In the genomic region with DNA sequence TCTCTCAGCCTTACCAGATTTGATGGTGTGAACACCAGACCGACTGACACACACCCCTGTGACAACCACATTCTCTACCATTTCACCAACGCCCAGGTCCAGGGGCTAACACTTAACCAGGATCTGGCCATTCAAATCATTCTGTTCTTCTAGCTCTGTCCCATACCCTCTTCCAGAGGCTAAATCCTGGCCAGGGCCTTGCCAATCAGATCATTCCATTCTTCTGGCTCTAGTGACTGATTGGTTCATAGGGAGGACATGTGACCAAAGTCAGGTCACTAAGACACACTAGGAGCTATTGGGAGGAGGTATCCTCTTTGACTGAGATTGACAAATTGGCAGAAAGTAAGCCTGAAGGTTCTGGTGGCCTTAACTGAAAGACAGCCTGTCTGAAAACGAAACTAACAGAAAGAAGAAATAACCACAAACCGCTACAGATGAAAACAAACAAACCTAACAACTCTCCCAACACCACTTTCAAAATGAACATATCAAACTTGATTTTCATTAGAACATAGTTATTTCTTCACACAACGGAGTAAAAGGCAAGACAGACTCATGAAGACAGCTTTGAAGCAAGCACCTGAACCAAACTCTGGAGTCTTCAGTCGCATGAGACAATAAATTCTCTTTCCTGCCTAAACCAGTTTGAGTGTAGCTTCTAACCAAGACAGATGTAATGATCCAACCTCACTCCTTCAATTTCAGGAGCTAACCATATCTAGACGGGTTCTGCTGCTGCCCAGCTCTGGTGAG, we compare ENCODE assay signal across 9 cellular contexts.
A peak's percentile ranks its signal among the peaks of the same experiment; 100 is the strongest.
DNase-seq lines count a peak whose midpoint lies in the region; ATAC-seq, FAIRE-seq and TF ChIP-seq lines count a peak whose summit lies in the region.
"Had no signal": no experiment of that assay in that cellular context is flagged by ENCODE, and none has a peak within 500 bp of the region (broad histone marks: within the 10 kb centered on the region; RNA-seq: fewer than 3 reads in every experiment).

No MANE protein-coding gene starts in this region.

- DNase-seq in GM12892 (ENCODE audit: insufficient read length) (peak; percentile 40), GM20000 (ENCODE audit: low spot score) (peak; percentile 77), upper lobe of left lung (no peak), esophagus squamous epithelium (lab: John Stamatoyannopoulos, UW) (no peak), gastrocnemius medialis (no peak), KG1 (lab: John Stamatoyannopoulos, UW) (no peak)
- peak in 1 of 2 donors; percentile 21 for DNase-seq in activated naive CD4-positive, alpha-beta T cell treated with anti-CD3 and anti-CD28 coated beads, Interleukin-2, amount 50 U/mL, for 72 hours (ENCODE audit: low spot score in 2 of 2)

- intact Hi-C loops in esophagus squamous epithelium (cut with DNase I) (no loop called here), gastrocnemius medialis (cut with DNase I; ENCODE audit: low total_unique reads) (no loop called here)

- TF ChIP-seq CTCF in GM20000 (IDR thresholded peaks at IDR 0.05; ENCODE audit: extremely low read depth, missing control alignments) (no peak), upper lobe of left lung (IDR thresholded peaks at IDR 0.05) (no peak), esophagus squamous epithelium (IDR thresholded peaks at IDR 0.05) (no peak), gastrocnemius medialis (IDR thresholded peaks at IDR 0.05 in 4 of 5, conservative IDR thresholded peaks at IDR 0.05 in 1 of 5) (no peak)

- H3K4me1 ChIP-seq in upper lobe of left lung, result peaks cover 0 to 5% (median 2%) of the 10 kb centered on the region in 4 donors
- no peaks in the 10 kb centered on the region for H3K4me1 ChIP-seq in esophagus squamous epithelium
- H3K4me1 ChIP-seq in gastrocnemius medialis, result no peaks in the 10 kb centered on the region

- ATAC-seq in HG03460 (IDR thresholded peaks at IDR 0.05; ENCODE audit: unreplicated experiment) (peak; percentile 99), upper lobe of left lung (ENCODE audit: low FRiP score in 2 of 2) (peak in 1 of 2 donors; percentile 51), gastrocnemius medialis (no peak)
- peak; percentile 85 to 94 for ATAC-seq in activated naive CD4-positive, alpha-beta T cell treated with anti-CD3 and anti-CD28 coated beads, Interleukin-2, amount 50 U/mL, for 72 hours

- H3K4me3 ChIP-seq in upper lobe of left lung (no peak overlapping the region), esophagus squamous epithelium (no peak overlapping the region), gastrocnemius medialis (no peak overlapping the region)

- peaks cover 0 to 15% (median 0%) of the 10 kb centered on the region in 4 donors for H3K36me3 ChIP-seq in upper lobe of left lung
- no peaks in the 10 kb centered on the region for H3K36me3 ChIP-seq in esophagus squamous epithelium
- no peaks in the 10 kb centered on the region for H3K36me3 ChIP-seq in gastrocnemius medialis

- H3K36me3 Mint-ChIP-seq in activated naive CD4-positive, alpha-beta T cell treated with anti-CD3 and anti-CD28 coated beads, Interleukin-2, amount 50 U/mL, for 72 hours, result no peaks in the 10 kb centered on the region

- peak overlapping the region; percentile 6 to 63 (median 37) for H3K27ac ChIP-seq in upper lobe of left lung
- peak overlapping the region in 1 of 4 donors; percentile 43 for H3K27ac ChIP-seq in esophagus squamous epithelium
- H3K27ac ChIP-seq in gastrocnemius medialis, result no peak overlapping the region

- no peak for TF ChIP-seq POLR2A in GM12892 (IDR thresholded peaks at IDR 0.05; ENCODE audit: low read depth, low read length)
- TF ChIP-seq POLR2A in upper lobe of left lung (IDR thresholded peaks at IDR 0.05), result no peak
- no peak for TF ChIP-seq POLR2A in esophagus squamous epithelium (IDR thresholded peaks at IDR 0.05)
- no peak for TF ChIP-seq POLR2A in gastrocnemius medialis (IDR thresholded peaks at IDR 0.05)

- 55 to 63% methylated on average over 7 of the region's 7 CpGs for WGBS in upper lobe of left lung, 2 donors
- WGBS in esophagus squamous epithelium, 2 donors, result 70 to 73% methylated on average over 6 to 7 of the region's 7 CpGs

- in situ Hi-C loops in gastrocnemius medialis (cut with MboI; ENCODE audit: low sequenced_read_pairs in 4 of 4), result no loop called here

- no peaks in the 10 kb centered on the region for H3K9me3 Mint-ChIP-seq in activated naive CD4-positive, alpha-beta T cell treated with anti-CD3 and anti-CD28 coated beads, Interleukin-2, amount 50 U/mL, for 72 hours

- H3K9me3 ChIP-seq in upper lobe of left lung (no peaks in the 10 kb centered on the region), esophagus squamous epithelium (no peaks in the 10 kb centered on the region), gastrocnemius medialis (no peaks in the 10 kb centered on the region)

- H3K27me3 ChIP-seq in upper lobe of left lung, result no peaks in the 10 kb centered on the region
- no peaks in the 10 kb centered on the region for H3K27me3 ChIP-seq in esophagus squamous epithelium
- H3K27me3 ChIP-seq in gastrocnemius medialis, result no peaks in the 10 kb centered on the region

- FAIRE-seq in GM12892 (lab: Jason Lieb, UNC), result peak; percentile 96
- FAIRE-seq: endothelial cell of umbilical vein had no signal

- TF ChIP-seq EP300 in upper lobe of left lung (IDR thresholded peaks at IDR 0.05), result no peak

- H3K27ac Mint-ChIP-seq in activated naive CD4-positive, alpha-beta T cell treated with anti-CD3 and anti-CD28 coated beads, Interleukin-2, amount 50 U/mL, for 72 hours, result peak overlapping the region; percentile 0 to 71

Comparison
In these comparisons a context has a peak if more than half of its experiments do, and no peak if none do; other contexts are left out.
1. DNase-seq: peak in GM12892 (single experiment) and GM20000 (single experiment); none in upper lobe of left lung (0 of 2), esophagus squamous epithelium (single experiment), gastrocnemius medialis (0 of 2) and KG1 (single experiment).
2. ATAC-seq: peak in HG03460 (single experiment) and activated naive CD4-positive, alpha-beta T cell treated with anti-CD3 and anti-CD28 coated beads, Interleukin-2, amount 50 U/mL, for 72 hours (2 of 2); none in gastrocnemius medialis (0 of 2).
3. H3K27ac ChIP-seq: peak in upper lobe of left lung (4 of 4); none in gastrocnemius medialis (0 of 4).